Comparison of ENCODE assay signal across 8 cellular contexts in genomic region chr16:67372664-67373063, GRCh38.
DNase-seq lines count a peak whose midpoint lies in the region; ATAC-seq and TF ChIP-seq lines count a peak whose summit lies in the region.

No MANE protein-coding gene starts in this region.

- ATAC-seq in GM18858 (IDR thresholded peaks at IDR 0.05; ENCODE audit: unreplicated experiment) = no peak
- no peak for ATAC-seq in GM18907 (IDR thresholded peaks at IDR 0.05; ENCODE audit: unreplicated experiment)

- peak; percentile 54 for TF ChIP-seq CTCF in AG09309 (IDR thresholded peaks at IDR 0.05; ENCODE audit: control insufficient read depth, insufficient read depth, low read depth, low read length, missing control alignments)
- peak; percentile 33 for TF ChIP-seq CTCF in GM13977 (IDR thresholded peaks at IDR 0.05; ENCODE audit: extremely low read depth, insufficient read depth, missing control alignments)

- DNase-seq in AG09309 (ENCODE audit: low read depth) (no peak), GM13977 (ENCODE audit: low spot score) (no peak), SW480 (ENCODE audit: low spot score) (peak; percentile 22), left kidney (ENCODE audit: low read depth, low spot score) (peak; percentile 35), GM19240 (ENCODE audit: insufficient read length, low spot score) (no peak), islet precursor cell (no peak)

- no peak overlapping the region for H3K4me3 ChIP-seq in AG09309 (ENCODE audit: control insufficient read depth, low read depth, low read length)

- in situ Hi-C loops in GM13977 (cut with MboI; ENCODE audit: low pct_unique_long_range_greater_than_20kb, low sequenced_read_pairs, unreplicated experiment) = no loop called here

Comparison
In these comparisons a context has a peak if more than half of its experiments do, and no peak if none do; other contexts are left out.
1. DNase-seq: peak in SW480 (single experiment) and left kidney (single experiment); none in AG09309 (single experiment), GM13977 (single experiment), GM19240 (single experiment) and islet precursor cell (single experiment).